12 cellular contexts compared by ENCODE assay signal in the genomic region with DNA sequence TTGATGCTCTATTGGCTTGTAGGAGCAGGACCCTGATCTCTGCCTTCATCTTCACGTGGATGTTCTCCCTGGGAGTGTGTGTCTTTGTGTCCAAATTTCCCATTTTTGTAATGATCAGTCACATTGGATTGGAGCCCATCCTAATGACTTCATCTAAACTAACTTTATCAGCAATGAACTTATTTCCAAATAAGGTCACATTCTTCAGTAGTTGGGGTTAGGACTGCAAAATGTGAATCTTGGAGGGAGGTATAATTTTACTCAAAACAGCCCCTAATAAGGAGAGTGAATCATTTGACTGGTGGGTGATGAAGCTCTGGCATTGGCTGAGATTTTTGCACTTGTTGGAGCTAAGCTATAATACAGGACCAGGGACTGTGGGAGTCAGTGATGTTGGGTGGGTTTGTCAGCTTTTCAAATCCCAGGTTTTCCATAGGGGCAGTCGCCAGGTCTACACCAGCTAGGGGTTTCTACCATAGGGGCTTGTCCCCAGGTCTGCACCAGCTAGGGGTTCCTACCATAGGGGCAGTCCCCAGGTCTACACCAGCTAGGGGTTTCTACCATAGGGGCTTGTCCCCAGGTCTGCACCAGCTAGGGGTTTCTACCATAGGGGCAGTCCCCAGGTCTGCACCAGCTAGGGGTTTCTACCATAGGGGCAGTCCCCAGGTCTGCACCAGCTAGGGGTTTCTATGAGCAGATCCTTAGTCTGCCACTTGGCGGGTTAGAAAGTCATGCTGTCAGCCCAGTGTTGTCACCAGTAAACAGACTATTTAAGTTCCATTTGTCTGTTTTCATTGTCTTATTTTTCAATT.
DNase-seq lines count a peak whose midpoint lies in the region; ATAC-seq lines count a peak whose summit lies in the region.
"Had no signal": no experiment of that assay in that cellular context is flagged by ENCODE, and none has a peak within 500 bp of the region (broad histone marks: within the 10 kb centered on the region; RNA-seq: fewer than 3 reads in every experiment).

No MANE protein-coding gene starts in this region.

- H2BK12ac ChIP-seq in mesenchymal stem cell (ENCODE audit: low read length in 2 of 2): no peak overlapping the region

- H3K36me3 ChIP-seq in mesenchymal stem cell (ENCODE audit: control insufficient read depth in 1 of 2, insufficient read depth in 2 of 2, low read depth in 1 of 2, low read length in 2 of 2): no peaks in the 10 kb centered on the region
- H3K36me3 ChIP-seq: neutrophil, tibial nerve had no signal

- H3K27me3 Mint-ChIP-seq in activated T-cell treated with anti-CD3 and anti-CD28 coated beads, Interleukin-2, amount 50 U/mL, for 4 hours (ENCODE audit: low read depth): peaks cover 3% of the 10 kb centered on the region
- H3K27me3 Mint-ChIP-seq in activated T-cell treated with anti-CD3 and anti-CD28 coated beads, Interleukin-2, amount 50 U/mL, for 24 hours: peaks cover 11% of the 10 kb centered on the region
- H3K27me3 Mint-ChIP-seq in stimulated activated naive CD8-positive, alpha-beta T cell treated with anti-CD3 and anti-CD28 coated beads, Interleukin-15, Interleukin-2, amounts not matched to agents 100 ng/mL and 50 ng/mL, for 24 hours: peaks cover 12% of the 10 kb centered on the region

- H3K36me3 Mint-ChIP-seq in activated T-cell treated with anti-CD3 and anti-CD28 coated beads, Interleukin-2, amount 50 U/mL, for 4 hours (ENCODE audit: insufficient read depth): no peaks in the 10 kb centered on the region
- H3K36me3 Mint-ChIP-seq in activated T-cell treated with anti-CD3 and anti-CD28 coated beads, Interleukin-2, amount 50 U/mL, for 24 hours (ENCODE audit: low read depth): no peaks in the 10 kb centered on the region
- no peaks in the 10 kb centered on the region for H3K36me3 Mint-ChIP-seq in stimulated activated naive CD8-positive, alpha-beta T cell treated with anti-CD3 and anti-CD28 coated beads, Interleukin-15, Interleukin-2, amounts not matched to agents 100 ng/mL and 50 ng/mL, for 24 hours (ENCODE audit: low read depth)

- no peaks in the 10 kb centered on the region for H3K9me3 Mint-ChIP-seq in activated T-cell treated with anti-CD3 and anti-CD28 coated beads, Interleukin-2, amount 50 U/mL, for 4 hours
- H3K9me3 Mint-ChIP-seq in activated T-cell treated with anti-CD3 and anti-CD28 coated beads, Interleukin-2, amount 50 U/mL, for 24 hours: no peaks in the 10 kb centered on the region
- no peaks in the 10 kb centered on the region for H3K9me3 Mint-ChIP-seq in stimulated activated naive CD8-positive, alpha-beta T cell treated with anti-CD3 and anti-CD28 coated beads, Interleukin-15, Interleukin-2, amounts not matched to agents 100 ng/mL and 50 ng/mL, for 24 hours

- no peak overlapping the region for H2AFZ ChIP-seq in mesenchymal stem cell (ENCODE audit: low read depth, low read length)

- no peak overlapping the region for H2BK120ac ChIP-seq in mesenchymal stem cell (ENCODE audit: low read depth, low read length)

- H3K4me2 ChIP-seq in mesenchymal stem cell (ENCODE audit: low read length, poor library complexity, severe bottlenecking): no peak overlapping the region

- no peak overlapping the region for H3K9ac ChIP-seq in mesenchymal stem cell (ENCODE audit: low read length)

- no peak overlapping the region for H3K4ac ChIP-seq in mesenchymal stem cell (ENCODE audit: low read depth in 1 of 2, low read length in 2 of 2)

- H3K4me3 ChIP-seq in mesenchymal stem cell (ENCODE audit: insufficient read depth in 1 of 2, low read depth in 1 of 2, low read length in 2 of 2): no peak overlapping the region
- H3K4me3 ChIP-seq: tibial nerve had no signal

- H3K27ac ChIP-seq in mesenchymal stem cell (ENCODE audit: low read length, poor library complexity, severe bottlenecking): no peak overlapping the region
- H3K27ac ChIP-seq: neutrophil, tibial nerve had no signal

- H2AK5ac ChIP-seq in mesenchymal stem cell (ENCODE audit: low read length, severe bottlenecking): no peak overlapping the region

- no peak overlapping the region for H4K8ac ChIP-seq in mesenchymal stem cell (ENCODE audit: low read length)

- WGBS in mesenchymal stem cell: 57% methylated on average over 2 of the region's 3 CpGs

- H3K18ac ChIP-seq in mesenchymal stem cell (ENCODE audit: low read depth in 1 of 2, low read length in 2 of 2): no peak overlapping the region

- no peak for DNase-seq in activated T-cell treated with anti-CD3 and anti-CD28 coated beads, Interleukin-2, amount 50 U/mL, for 4 hours
- DNase-seq in activated T-cell treated with anti-CD3 and anti-CD28 coated beads, Interleukin-2, amount 50 U/mL, for 24 hours: no peak
- peak; percentile 35 for DNase-seq in activated CD4-positive, CD25-positive, alpha-beta regulatory T cell treated with anti-CD3 and anti-CD28 coated beads, Interleukin-2, amount 50 U/mL, for 72 hours
- DNase-seq in NCI-H2107 (lab: John Stamatoyannopoulos, UW) (no peak), GM19240 (ENCODE audit: insufficient read length, low spot score) (no peak), mesenchymal stem cell (no peak)
- DNase-seq: left colon, NCI-H1048 had no signal

- no peak overlapping the region for H3K23ac ChIP-seq in mesenchymal stem cell (ENCODE audit: low read length in 2 of 2)

- no peak overlapping the region for H2BK15ac ChIP-seq in mesenchymal stem cell (ENCODE audit: low read depth, poor library complexity, severe bottlenecking)

- H4K91ac ChIP-seq in mesenchymal stem cell (ENCODE audit: low read length): no peak overlapping the region

- H3K4me1 ChIP-seq in mesenchymal stem cell (ENCODE audit: control insufficient read depth, insufficient read depth, low read depth, low read length): peaks cover 4% of the 10 kb centered on the region
- H3K4me1 ChIP-seq: tibial nerve had no signal

- no peaks in the 10 kb centered on the region for H3K27me3 ChIP-seq in mesenchymal stem cell (ENCODE audit: control insufficient read depth in 1 of 2, insufficient read depth in 1 of 2, low read length in 2 of 2)
- H3K27me3 ChIP-seq: neutrophil, tibial nerve had no signal

- ATAC-seq in activated T-cell treated with anti-CD3 and anti-CD28 coated beads, Interleukin-2, amount 50 U/mL, for 4 hours: peak; percentile 48 to 83
- ATAC-seq in HG02840 (IDR thresholded peaks at IDR 0.05; ENCODE audit: low FRiP score, unreplicated experiment): peak; percentile 82
- ATAC-seq: left colon had no signal

- H3K4me1 Mint-ChIP-seq in activated T-cell treated with anti-CD3 and anti-CD28 coated beads, Interleukin-2, amount 50 U/mL, for 4 hours (ENCODE audit: low read depth): no peaks in the 10 kb centered on the region
- H3K4me1 Mint-ChIP-seq in activated T-cell treated with anti-CD3 and anti-CD28 coated beads, Interleukin-2, amount 50 U/mL, for 24 hours (ENCODE audit: low read depth): peaks cover 3% of the 10 kb centered on the region
- H3K4me1 Mint-ChIP-seq in stimulated activated naive CD8-positive, alpha-beta T cell treated with anti-CD3 and anti-CD28 coated beads, Interleukin-15, Interleukin-2, amounts not matched to agents 100 ng/mL and 50 ng/mL, for 24 hours (ENCODE audit: low read depth): peaks cover 11% of the 10 kb centered on the region

- no peaks in the 10 kb centered on the region for H3K79me1 ChIP-seq in mesenchymal stem cell (replicated peaks; ENCODE audit: low read length, poor library complexity, severe bottlenecking)

- H3K27ac Mint-ChIP-seq in activated T-cell treated with anti-CD3 and anti-CD28 coated beads, Interleukin-2, amount 50 U/mL, for 24 hours: no peak overlapping the region
- peak overlapping the region; percentile 88 for H3K27ac Mint-ChIP-seq in stimulated activated naive CD8-positive, alpha-beta T cell treated with anti-CD3 and anti-CD28 coated beads, Interleukin-15, Interleukin-2, amounts not matched to agents 100 ng/mL and 50 ng/mL, for 24 hours

- no peak overlapping the region for H3K4me3 Mint-ChIP-seq in activated T-cell treated with anti-CD3 and anti-CD28 coated beads, Interleukin-2, amount 50 U/mL, for 4 hours
- no peak overlapping the region for H3K4me3 Mint-ChIP-seq in activated T-cell treated with anti-CD3 and anti-CD28 coated beads, Interleukin-2, amount 50 U/mL, for 24 hours
- H3K4me3 Mint-ChIP-seq in stimulated activated naive CD8-positive, alpha-beta T cell treated with anti-CD3 and anti-CD28 coated beads, Interleukin-15, Interleukin-2, amounts not matched to agents 100 ng/mL and 50 ng/mL, for 24 hours: no peak overlapping the region

- no peaks in the 10 kb centered on the region for H3K9me3 ChIP-seq in mesenchymal stem cell (ENCODE audit: control insufficient read depth, low read length)
- H3K9me3 ChIP-seq: neutrophil, tibial nerve had no signal

- H2BK5ac ChIP-seq in mesenchymal stem cell (ENCODE audit: low read depth, low read length, poor library complexity, severe bottlenecking): no peak overlapping the region

- no peak overlapping the region for H3K14ac ChIP-seq in mesenchymal stem cell (ENCODE audit: low read length in 2 of 2)
